In genomic region chrX:48540480-48540879, GRCh38 we compare ENCODE assay signal across 6 cellular contexts. TPM values are rescaled to one million over a fixed set of nuclear protein-coding genes. Genes with fewer than 3 reads are reported as not detected.
A peak's percentile ranks its signal among the peaks of the same experiment; 100 is the strongest.
DNase-seq lines count a peak whose midpoint lies in the region; ATAC-seq, FAIRE-seq and TF ChIP-seq lines count a peak whose summit lies in the region.

No MANE protein-coding gene starts in this region.

- TF ChIP-seq CTCF in AG10803 (conservative IDR thresholded peaks at IDR 0.05; ENCODE audit: low read length) = no peak
- no peak for TF ChIP-seq CTCF in Peyer's patch (IDR thresholded peaks at IDR 0.05)
- no peak for TF ChIP-seq CTCF in kidney (IDR thresholded peaks at IDR 0.05; ENCODE audit: borderline replicate concordance, extremely low read depth, insufficient read depth)

- DNase-seq in AG10803 (ENCODE audit: low read depth) (no peak), Peyer's patch (no peak), kidney (no peak), UCSD-AML1 (lab: John Stamatoyannopoulos, UW; ENCODE audit: unreplicated experiment) (no peak), NCI-H1092 treated with DMSO at 0.1 percent for 48 hours (lab: John Stamatoyannopoulos, UW) (no peak)

- H3K27me3 ChIP-seq in Peyer's patch = no peaks in the 10 kb centered on the region

- no peak for FAIRE-seq in kidney (lab: Jason Lieb, UNC)

- H3K27ac ChIP-seq in Peyer's patch (peak overlapping the region; percentile 83 to 91 (median 88)), kidney (ENCODE audit: low read depth in 2 of 2, low read length in 2 of 2) (no peak overlapping the region)

- intact Hi-C loops in kidney (cut with DNase I) = no loop called here

- no peak overlapping the region for H3K9ac ChIP-seq in kidney (ENCODE audit: low read length in 2 of 2)

- H3K36me3 ChIP-seq in Peyer's patch (no peaks in the 10 kb centered on the region), kidney (ENCODE audit: control insufficient read depth in 1 of 2, insufficient read depth in 2 of 2, low read length in 2 of 2) (no peaks in the 10 kb centered on the region)

- TF ChIP-seq POLR2A in Peyer's patch (IDR thresholded peaks at IDR 0.05) = no peak

- no peak for ATAC-seq in GM18502 (IDR thresholded peaks at IDR 0.05; ENCODE audit: poor library complexity, unreplicated experiment)

- peak overlapping the region; percentile 82 for H3K4me3 ChIP-seq in AG10803 (ENCODE audit: low read length)
- peak overlapping the region; percentile 54 to 76 (median 66) for H3K4me3 ChIP-seq in Peyer's patch
- peak overlapping the region; percentile 62 to 76 for H3K4me3 ChIP-seq in kidney (ENCODE audit: low read length in 2 of 2)

- H3K4me1 ChIP-seq in Peyer's patch = no peaks in the 10 kb centered on the region
- H3K4me1 ChIP-seq in kidney (ENCODE audit: control insufficient read depth in 1 of 2, insufficient read depth in 1 of 2, low read depth in 1 of 2, low read length in 2 of 2) = peaks cover 5 to 6% of the 10 kb centered on the region in 2 donors

- H3K9me3 ChIP-seq in Peyer's patch (no peaks in the 10 kb centered on the region), kidney (ENCODE audit: control insufficient read depth in 1 of 2, low read length in 2 of 2) (no peaks in the 10 kb centered on the region)

RNA-seq across cellular contexts. Expression of gene TBC1D25, which starts 1.0 kb away (rescaled TPM):
- total RNA-seq in Peyer's patch = 10 to 100 TPM in 2 of 4 donors, 1 to 10 TPM in 2; 9.3 to 14.9 (median 11.3) TPM
- 16.3 TPM for total RNA-seq in kidney
- 6.0 TPM for polyA plus RNA-seq in kidney (ENCODE audit: insufficient read depth, low read depth, low replicate concordance)

RNA-seq across cellular contexts. Expression of gene EBP, which starts 18.9 kb away (rescaled TPM):
- 100 to 1,000 TPM in 3 of 4 donors, 10 to 100 TPM in 1; 47.0 to 189 (median 134) TPM for total RNA-seq in Peyer's patch
- 33.8 TPM for total RNA-seq in kidney
- polyA plus RNA-seq in kidney (ENCODE audit: insufficient read depth, low read depth, low replicate concordance) = 164 TPM

RNA-seq across cellular contexts. Expression of gene PORCN, which starts 31.7 kb away (rescaled TPM):
- 10 to 100 TPM in 1 of 4 donors, 1 to 10 TPM in 3; 3.7 to 11.4 (median 5.2) TPM for total RNA-seq in Peyer's patch
- total RNA-seq in kidney = 8.9 TPM
- polyA plus RNA-seq in kidney (ENCODE audit: insufficient read depth, low read depth, low replicate concordance) = 11.7 TPM

RNA-seq across cellular contexts. Expression of gene RBM3, which starts 33.8 kb away (rescaled TPM):
- total RNA-seq in Peyer's patch (100 to 1,000 TPM; 118 to 178 (median 151) TPM), kidney (265 TPM)
- 86.9 TPM for polyA plus RNA-seq in kidney (ENCODE audit: insufficient read depth, low read depth, low replicate concordance)

RNA-seq across cellular contexts. Expression of gene WDR13, which starts 56.8 kb away (rescaled TPM):
- total RNA-seq in Peyer's patch (100 to 1,000 TPM in 2 of 4 donors, 10 to 100 TPM in 2; 95.1 to 218 (median 107) TPM), kidney (177 TPM)
- 201 TPM for polyA plus RNA-seq in kidney (ENCODE audit: insufficient read depth, low read depth, low replicate concordance)

Comparison
In these comparisons a context has a peak if more than half of its experiments do, and no peak if none do; other contexts are left out.
1. H3K27ac ChIP-seq: peak in Peyer's patch (4 of 4); none in kidney (0 of 2).
2. Peak in every context shown above with its lines, with median percentiles within 50 percentile points of each other: H3K4me3 ChIP-seq.